ENCODE assay signal across 8 cellular contexts in genomic region chr4:2402053-2402452, GRCh38. TPM values are rescaled to one million over a fixed set of nuclear protein-coding genes. Genes with fewer than 3 reads are reported as not detected.
DNase-seq lines count a peak whose midpoint lies in the region; ATAC-seq, FAIRE-seq and TF ChIP-seq lines count a peak whose summit lies in the region.

No MANE protein-coding gene starts in this region.

- 6% methylated on average over 7 of the region's 15 CpGs; no CpG with 5 or more reads in 1 of the 2 experiments for WGBS in H1 (ENCODE audit: extremely low coverage in 1 of 2, insufficient coverage in 1 of 2, insufficient read length in 1 of 2, insufficient replicate concordance in 2 of 2, low coverage in 1 of 2, low lambda C conversion rate in 2 of 2, missing lambda C conversion rate in 1 of 2), 2 experiments
- 12% methylated on average over 11 of the region's 15 CpGs; no CpG with 5 or more reads in 1 of the 2 donors for WGBS in upper lobe of left lung, 2 donors

- peaks cover 0 to 2% of the 10 kb centered on the region in 2 experiments for H4K20me1 ChIP-seq in H1 (replicated peaks in 1 of 2; ENCODE audit: control insufficient read depth in 1 of 2, insufficient read depth in 2 of 2, low read length in 2 of 2)

- no peak overlapping the region for H4K8ac ChIP-seq in H1 (ENCODE audit: extremely low read depth, insufficient read depth, low read length)

- no peak overlapping the region for H3K27ac ChIP-seq in H1 (ENCODE audit: low read depth, low read length)
- H3K27ac ChIP-seq in upper lobe of left lung = no peak overlapping the region

- H3K79me2 ChIP-seq in H1 (ENCODE audit: control insufficient read depth in 1 of 2, insufficient read depth in 2 of 2, low read length in 2 of 2) = no peaks in the 10 kb centered on the region

- H3K79me1 ChIP-seq in H1 (ENCODE audit: low read depth, low read length) = peaks cover 5% of the 10 kb centered on the region

- no peak overlapping the region for H3K56ac ChIP-seq in H1 (replicated peaks; ENCODE audit: insufficient read length, low read depth, low read length)

- POLR2A ChIA-PET in activated CD4-positive, alpha-beta T cell treated with anti-CD3 and anti-CD28 coated beads for 36 hours (lab: Charles Lee) = no interaction called here
- POLR2A ChIA-PET in T-cell (lab: Charles Lee) (interaction anchor here (0.6 to 1.0 kb wide), 3 partner anchors 10 to 166 kb away, joined by 3 to 4 read pairs (median 3); no protein-coding TSS in a partner anchor), H1 (lab: Charles Lee; ENCODE audit: partially characterized antibody) (interaction anchor here (0.6 to 1.9 kb wide), 4 partner anchors 9 to 85 kb away, joined by 3 to 7 read pairs (median 4); no protein-coding TSS in a partner anchor)

- CTCF ChIA-PET in activated CD4-positive, alpha-beta T cell treated with anti-CD3 and anti-CD28 coated beads for 36 hours (lab: Charles Lee) = interaction anchor here (1.5 to 2.3 kb wide), 2 partner anchors 11 to 182 kb away, joined by 3 to 10 read pairs; no protein-coding TSS in a partner anchor
- CTCF ChIA-PET in T-cell (lab: Charles Lee) (interaction anchor here in 1 of 2 donors (1.7 kb wide), 1 partner anchor 11 kb away, joined by 11 read pairs; no protein-coding TSS in a partner anchor), H1 (lab: Charles Lee; ENCODE audit: partially characterized antibody) (interaction anchor here (0.6 to 2.2 kb wide), 8 partner anchors 9 to 713 kb away, joined by 3 to 13 read pairs (median 8); no protein-coding TSS in a partner anchor)

- H3K9ac ChIP-seq in H1 (replicated peaks in 1 of 4; ENCODE audit: extremely low read depth in 1 of 4, low read depth in 3 of 4, low read length in 3 of 4) = no peak overlapping the region

- no peak overlapping the region for H3K14ac ChIP-seq in H1 (ENCODE audit: insufficient read length)

- no peak overlapping the region for H2BK5ac ChIP-seq in H1 (ENCODE audit: low read depth, low read length)

- H3K4me1 Mint-ChIP-seq in activated CD4-positive, alpha-beta T cell treated with anti-CD3 and anti-CD28 coated beads for 36 hours = peaks cover 27% of the 10 kb centered on the region
- peaks cover 29 to 56% (median 30%) of the 10 kb centered on the region in 3 donors for H3K4me1 Mint-ChIP-seq in T-cell

- peak; percentile 64 for ATAC-seq in activated CD4-positive, alpha-beta T cell treated with anti-CD3 and anti-CD28 coated beads for 36 hours
- peak; percentile 57 to 73 (median 68) for ATAC-seq in T-cell (replicated peaks in 1 of 4)
- peak; percentile 21 to 84 for ATAC-seq in upper lobe of left lung (ENCODE audit: low FRiP score in 2 of 2)
- ATAC-seq in GM18907 (IDR thresholded peaks at IDR 0.05; ENCODE audit: unreplicated experiment) = no peak
- ATAC-seq in GM21423 (IDR thresholded peaks at IDR 0.05; ENCODE audit: unreplicated experiment) = no peak

- H2BK12ac ChIP-seq in H1 (ENCODE audit: low read depth, low read length) = no peak overlapping the region

- TF ChIP-seq RAD21 in H1 (IDR thresholded peaks at IDR 0.05 in 1 of 2, conservative IDR thresholded peaks at IDR 0.05 in 1 of 2; ENCODE audit: low read depth in 2 of 2, low read length in 2 of 2) = no peak; a peak in 1 of 4 replicates

- no peak overlapping the region for H2BK120ac ChIP-seq in H1 (replicated peaks; ENCODE audit: low read depth, low read length)

- no peaks in the 10 kb centered on the region for H3K36me3 ChIP-seq in H1 (ENCODE audit: control insufficient read depth in 2 of 4, insufficient read depth in 4 of 4, low read length in 3 of 4)
- H3K36me3 ChIP-seq in upper lobe of left lung = no peaks in the 10 kb centered on the region

- no peak overlapping the region for H2AFZ ChIP-seq in H1 (ENCODE audit: low read length)

- peak overlapping the region; percentile 48 to 69 for H3K4me2 ChIP-seq in H1 (ENCODE audit: insufficient read depth in 1 of 2, low read depth in 2 of 2, low read length in 2 of 2)

- H4K91ac ChIP-seq in H1 (replicated peaks; ENCODE audit: insufficient read length, low read length) = peak overlapping the region; percentile 46

- H3K27me3 Mint-ChIP-seq in activated CD4-positive, alpha-beta T cell treated with anti-CD3 and anti-CD28 coated beads for 36 hours = no peaks in the 10 kb centered on the region
- no peaks in the 10 kb centered on the region for H3K27me3 Mint-ChIP-seq in T-cell

- H3K4me1 ChIP-seq in H1 (replicated peaks in 1 of 4; ENCODE audit: control insufficient read depth in 3 of 4, insufficient read depth in 4 of 4, low read length in 3 of 4) (peaks cover 0 to 23% (median 16%) of the 10 kb centered on the region in 4 experiments; a peak in 6 of 7 replicates), upper lobe of left lung (peaks cover 16 to 20% (median 18%) of the 10 kb centered on the region in 4 donors)

- TF ChIP-seq CTCF in H1 (IDR thresholded peaks at IDR 0.05; ENCODE audit: control extremely low read depth in 1 of 3, insufficient read depth in 1 of 3, low read depth in 1 of 3, low read length in 3 of 3) (no peak), upper lobe of left lung (IDR thresholded peaks at IDR 0.05) (no peak)

- H2AK5ac ChIP-seq in H1 (ENCODE audit: low read depth, low read length) = no peak overlapping the region

- TF ChIP-seq POLR2A in H1 (IDR thresholded peaks at IDR 0.05; ENCODE audit: control extremely low read depth in 1 of 2, low read depth in 2 of 2, low read length in 2 of 2) (no peak), upper lobe of left lung (IDR thresholded peaks at IDR 0.05) (no peak)

- 0 out of 2 replicates have a peak overlapping the region, but pooled peaks have one; percentile 12 for H2BK15ac ChIP-seq in H1 (ENCODE audit: low read length)

- peak; percentile 50 for DNase-seq in activated CD4-positive, alpha-beta T cell treated with anti-CD3 and anti-CD28 coated beads for 36 hours
- DNase-seq in activated CD4-positive, alpha-beta T cell treated with anti-CD3 and anti-CD28 coated beads for 4 hours = no peak
- DNase-seq in T-cell = peak in 8 of 34 experiments; percentile 10 to 46 (median 22)
- peak; percentile 74 to 88 for DNase-seq in H1 (ENCODE audit: low read depth in 1 of 2, low spot score in 2 of 2)
- peak; percentile 81 for DNase-seq in mucosa of gallbladder (ENCODE audit: low spot score)
- DNase-seq in upper lobe of left lung = peak; percentile 65 to 86

- peak overlapping the region; percentile 23; the same call in 1 of the 2 replicates for H2BK20ac ChIP-seq in H1 (ENCODE audit: low read length)

- peak overlapping the region; percentile 88 for H3K18ac ChIP-seq in H1 (ENCODE audit: extremely low read depth, low read length)

- no peaks in the 10 kb centered on the region for H3K36me3 Mint-ChIP-seq in activated CD4-positive, alpha-beta T cell treated with anti-CD3 and anti-CD28 coated beads for 36 hours (ENCODE audit: low read depth)
- H3K36me3 Mint-ChIP-seq in T-cell = peaks cover 3% of the 10 kb centered on the region

- no peak overlapping the region for H3K4ac ChIP-seq in H1 (replicated peaks; ENCODE audit: insufficient read length, low read depth, low read length)

- no peak for FAIRE-seq in H1 (lab: Jason Lieb, UNC)

- intact Hi-C loops in activated CD4-positive, alpha-beta T cell treated with anti-CD3 and anti-CD28 coated beads for 36 hours (cut with DNase I, micrococcal nuclease) = no loop called here

- no peak overlapping the region for H3K23ac ChIP-seq in H1 (ENCODE audit: insufficient read length)

- H4K5ac ChIP-seq in H1 (ENCODE audit: insufficient read length, low read depth, low read length) = no peak overlapping the region

- H3K27me3 ChIP-seq in H1 (replicated peaks in 1 of 4; ENCODE audit: control insufficient read depth in 3 of 4, extremely low read depth in 1 of 4, insufficient read depth in 3 of 4, low read length in 3 of 4) (no peaks in the 10 kb centered on the region; a peak in 1 of 7 replicates), upper lobe of left lung (no peaks in the 10 kb centered on the region)

- H3K23me2 ChIP-seq in H1 (ENCODE audit: low read depth, low read length) = no peaks in the 10 kb centered on the region

- no peak for TF ChIP-seq EP300 in H1 (IDR thresholded peaks at IDR 0.05; ENCODE audit: borderline replicate concordance in 1 of 2, low read depth in 2 of 2, low read length in 2 of 2)
- no peak for TF ChIP-seq EP300 in upper lobe of left lung (IDR thresholded peaks at IDR 0.05)

- H3K9me3 Mint-ChIP-seq in activated CD4-positive, alpha-beta T cell treated with anti-CD3 and anti-CD28 coated beads for 36 hours (ENCODE audit: low read depth) = no peaks in the 10 kb centered on the region
- no peaks in the 10 kb centered on the region for H3K9me3 Mint-ChIP-seq in T-cell

- H3K9me3 ChIP-seq in H1 (ENCODE audit: insufficient read depth in 2 of 2, low read depth in 1 of 2, low read length in 1 of 2) = no peaks in the 10 kb centered on the region
- no peaks in the 10 kb centered on the region for H3K9me3 ChIP-seq in upper lobe of left lung

- H3K4me3 ChIP-seq in H1 (ENCODE audit: extremely low read depth in 1 of 4, insufficient read depth in 2 of 4, low read depth in 3 of 4, low read length in 4 of 4) = peak overlapping the region in 3 of 4 experiments; percentile 5 to 44 (median 19); a peak in 3 of 8 replicates
- peak overlapping the region in 3 of 4 donors; percentile 9 to 33 (median 13) for H3K4me3 ChIP-seq in upper lobe of left lung

- H3K4me3 Mint-ChIP-seq in activated CD4-positive, alpha-beta T cell treated with anti-CD3 and anti-CD28 coated beads for 36 hours = peak overlapping the region; percentile 54
- peak overlapping the region; percentile 65 to 84 (median 77) for H3K4me3 Mint-ChIP-seq in T-cell

- H3K27ac Mint-ChIP-seq in activated CD4-positive, alpha-beta T cell treated with anti-CD3 and anti-CD28 coated beads for 36 hours = peak overlapping the region; percentile 31
- H3K27ac Mint-ChIP-seq in T-cell = no peak overlapping the region

RNA-seq across cellular contexts. Expression of gene ZFYVE28, which starts 16.4 kb away (rescaled TPM):
- total RNA-seq in activated CD4-positive, alpha-beta T cell treated with anti-CD3 and anti-CD28 coated beads for 36 hours = 1 to 10 TPM; 8.7 to 9.3 TPM
- total RNA-seq in T-cell (10 to 100 TPM; 33.4 to 56.2 (median 45.4) TPM), mucosa of gallbladder (31.1 TPM), upper lobe of left lung (10 to 100 TPM; 10.8 to 51.3 (median 15.2) TPM)
- total RNA-seq in H1 (2021; fragmentation: NEBNext Ultra II Directional; extraction: Animal tissue kit (Norgen Biotek cat#: 25700)) = 3.9 and 4.9 TPM in 2 replicates
- polyA plus RNA-seq in H1 (2011; rRNA removed) = 1.7 and 3.1 TPM in 2 replicates
- 2.3 TPM for polyA plus RNA-seq in H1 (2011; cell fraction: cytosol; rRNA removed)
- 9.8 TPM for polyA plus RNA-seq in H1 (2011; cell fraction: nucleus; rRNA removed)
- 1.5 to 2.1 TPM (median 1.9 TPM) in 4 replicates for polyA plus RNA-seq in H1 (2012, experiment 1 of 2)
- polyA plus RNA-seq in H1 (2012, experiment 2 of 2) = 2.0 TPM
- polyA plus RNA-seq in H1 (2013, experiment 1 of 2) = 3.7 TPM
- 3.2 TPM for polyA plus RNA-seq in H1 (2013, experiment 2 of 2)
- polyA minus RNA-seq in H1 (2011; rRNA and poly(A)+ RNA removed) = 1.7 and 2.4 TPM in 2 replicates
- 2.5 TPM for polyA minus RNA-seq in H1 (2011; cell fraction: cytosol; rRNA and poly(A)+ RNA removed)
- 5.8 TPM for polyA minus RNA-seq in H1 (2011; cell fraction: nucleus; rRNA and poly(A)+ RNA removed)

RNA-seq across cellular contexts. Expression of gene CFAP99, which starts 16.7 kb away (rescaled TPM):
- under 1 TPM in 1 of 2 experiments, not detected in 1; 0.05 TPM for total RNA-seq in activated CD4-positive, alpha-beta T cell treated with anti-CD3 and anti-CD28 coated beads for 36 hours
- under 1 TPM in 3 of 5 donors, not detected in 2; 0.09 to 0.20 (median 0.13) TPM for total RNA-seq in T-cell
- not detected in 2 replicates for total RNA-seq in H1 (2021; fragmentation: NEBNext Ultra II Directional; extraction: Animal tissue kit (Norgen Biotek cat#: 25700))
- polyA plus RNA-seq in H1 (2011; rRNA removed) = 0.09 TPM in 1 of 2 replicates, not detected in the other
- 0.36 TPM for polyA plus RNA-seq in H1 (2011; cell fraction: cytosol; rRNA removed)
- 0.90 TPM for polyA plus RNA-seq in H1 (2011; cell fraction: nucleus; rRNA removed)
- polyA plus RNA-seq in H1 (2012, experiment 1 of 2) = 0.25 TPM in 1 of 4 replicates, not detected in the others
- not detected for polyA plus RNA-seq in H1 (2012, experiment 2 of 2)
- polyA plus RNA-seq in H1 (2013, experiment 1 of 2) = 0.12 TPM
- 0.13 TPM for polyA plus RNA-seq in H1 (2013, experiment 2 of 2)
- polyA minus RNA-seq in H1 (2011; rRNA and poly(A)+ RNA removed) = not detected in 2 replicates
- not detected for polyA minus RNA-seq in H1 (2011; cell fraction: cytosol; rRNA and poly(A)+ RNA removed)
- polyA minus RNA-seq in H1 (2011; cell fraction: nucleus; rRNA and poly(A)+ RNA removed) = not detected
- total RNA-seq in mucosa of gallbladder = 1.3 TPM
- 10 to 100 TPM in 3 of 6 donors, 1 to 10 TPM in 2, under 1 TPM in 1; 0.57 to 24.7 (median 9.3) TPM for total RNA-seq in upper lobe of left lung

Comparison
In these comparisons a context has a peak if more than half of its experiments do, and no peak if none do; other contexts are left out.
1. DNase-seq: peak in activated CD4-positive, alpha-beta T cell treated with anti-CD3 and anti-CD28 coated beads for 36 hours (single experiment), H1 (2 of 2), mucosa of gallbladder (single experiment) and upper lobe of left lung (2 of 2); none in activated CD4-positive, alpha-beta T cell treated with anti-CD3 and anti-CD28 coated beads for 4 hours (0 of 2).
2. ATAC-seq: peak in activated CD4-positive, alpha-beta T cell treated with anti-CD3 and anti-CD28 coated beads for 36 hours (single experiment), T-cell (4 of 4) and upper lobe of left lung (2 of 2); none in GM18907 (single experiment) and GM21423 (single experiment).